In genomic region chr10:89644691-89644966, GRCh38 we compare ENCODE assay signal across 8 cellular contexts.
A peak's percentile ranks its signal among the peaks of the same experiment; 100 is the strongest.
DNase-seq lines count a peak whose midpoint lies in the region; ATAC-seq, FAIRE-seq and TF ChIP-seq lines count a peak whose summit lies in the region.

No MANE protein-coding gene starts in this region.

- H3K9ac ChIP-seq in rectal smooth muscle tissue (ENCODE audit: low read length), result no peak overlapping the region

- no peaks in the 10 kb centered on the region for H3K36me3 ChIP-seq in rectal smooth muscle tissue (ENCODE audit: control insufficient read depth, insufficient read depth, low read length)

- POLR2A ChIA-PET in RWPE1 (lab: Yijun Ruan, JAX; ENCODE audit: low non-redundant PET), result interaction anchor here (0.8 to 1.8 kb wide), 3 partner anchors 20 to 104 kb away, joined by 3 to 22 read pairs (median 5); partner anchors contain the start of gene KIF20B

- no peak for TF ChIP-seq CTCF in RWPE1 (conservative IDR thresholded peaks at IDR 0.05; ENCODE audit: low read depth)

- no peak for FAIRE-seq in RCC 7860 (lab: Jason Lieb, UNC)

- H3K4me1 ChIP-seq in rectal smooth muscle tissue (ENCODE audit: control insufficient read depth, insufficient read depth, low read length), result peaks cover 7% of the 10 kb centered on the region

- DNase-seq in NOMO-1 treated with DMSO at 0.1 percent for 48 hours (lab: John Stamatoyannopoulos, UW; ENCODE audit: unreplicated experiment) (peak; percentile 42), NOMO-1 treated with dmso at 0.1 percent for 144 hours (lab: John Stamatoyannopoulos, UW; ENCODE audit: unreplicated experiment) (no peak), RWPE1 (ENCODE audit: low spot score) (no peak), germinal center (ENCODE audit: low spot score) (peak; percentile 56), iPS-NIHi7 (ENCODE audit: extremely low spot score) (no peak), RCC 7860 (ENCODE audit: low spot score) (no peak)

- H3K27ac ChIP-seq in RWPE1, result peak overlapping the region; percentile 98
- H3K27ac ChIP-seq in rectal smooth muscle tissue (ENCODE audit: low read depth, low read length), result peak overlapping the region; percentile 85

- H3K27me3 ChIP-seq in rectal smooth muscle tissue (ENCODE audit: control insufficient read depth, insufficient read depth, low read length), result no peaks in the 10 kb centered on the region

- ATAC-seq in HG02763 (IDR thresholded peaks at IDR 0.05; ENCODE audit: unreplicated experiment), result peak; percentile 34

- peak overlapping the region; percentile 78 for H3K4me3 ChIP-seq in rectal smooth muscle tissue (ENCODE audit: low read length)

- CTCF ChIA-PET in RWPE1 (lab: Yijun Ruan, JAX), result no interaction called here

Comparison
In these comparisons a context has a peak if more than half of its experiments do, and no peak if none do; other contexts are left out.
1. DNase-seq: peak in NOMO-1 treated with DMSO at 0.1 percent for 48 hours (single experiment) and germinal center (single experiment); none in NOMO-1 treated with dmso at 0.1 percent for 144 hours (single experiment), RWPE1 (single experiment), iPS-NIHi7 (single experiment) and RCC 7860 (single experiment).